Comparison of ENCODE assay signal across 20 cellular contexts in the genomic region with DNA sequence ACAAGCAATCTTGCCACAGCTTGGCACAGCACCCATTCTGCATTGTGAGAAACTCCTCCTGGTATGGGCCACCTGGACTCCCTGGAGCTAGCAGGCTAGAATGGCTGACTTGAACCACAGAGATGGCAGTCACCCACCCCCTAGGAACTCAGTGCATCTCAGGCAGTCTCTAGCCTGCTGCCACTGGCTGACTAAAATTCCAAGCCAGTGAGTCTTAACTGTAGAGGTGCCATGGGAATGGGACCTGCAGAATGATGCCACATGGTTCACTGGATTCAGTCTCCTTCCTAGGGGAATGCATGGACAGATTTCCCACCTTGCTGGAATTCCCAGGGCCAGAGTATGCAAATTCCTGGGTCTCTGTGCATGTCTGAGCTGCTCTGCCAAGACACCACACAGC.
DNase-seq lines count a peak whose midpoint lies in the region; ATAC-seq lines count a peak whose summit lies in the region.
"Had no signal": no experiment of that assay in that cellular context is flagged by ENCODE, and none has a peak within 500 bp of the region (broad histone marks: within the 10 kb centered on the region; RNA-seq: fewer than 3 reads in every experiment).

No MANE protein-coding gene starts in this region.

- intact Hi-C loops in Right ventricle myocardium superior (cut with DNase I), result no loop called here

- DNase-seq in EL (peak; percentile 13), M059J (ENCODE audit: low read depth) (peak; percentile 6), glomerular visceral epithelial cell (ENCODE audit: extremely low spot score) (peak; percentile 98), NCI-H510A treated with DMSO at 0.1 percent for 48 hours (lab: John Stamatoyannopoulos, UW) (no peak), OCI-M1 (lab: John Stamatoyannopoulos, UW) (no peak), Right ventricle myocardium superior (no peak)
- DNase-seq in activated effector memory CD4-positive, alpha-beta T cell treated with Interleukin-2 at 50 U/mL for 16 hours, result no peak
- DNase-seq: DMS53, GDM1, Kasumi-1, NCI-H1105 treated with DMSO at 0.1 percent for 48 hours, NCI-H146, NCI-H1930, NCI-H2107, NCI-H524 treated with DMSO at 0.1 percent for 48 hours, NCI-H774, PC-3 had no signal

- ATAC-seq in Right ventricle myocardium superior (ENCODE audit: poor library complexity), result no peak
- ATAC-seq: A549, GM12878, PC-3, Right ventricle myocardium inferior had no signal

Comparison
In these comparisons a context has a peak if more than half of its experiments do, and no peak if none do; other contexts are left out.
1. DNase-seq: peak in EL (single experiment), M059J (single experiment) and glomerular visceral epithelial cell (single experiment); none in activated effector memory CD4-positive, alpha-beta T cell treated with Interleukin-2 at 50 U/mL for 16 hours (single experiment), NCI-H510A treated with DMSO at 0.1 percent for 48 hours (single experiment), OCI-M1 (single experiment) and Right ventricle myocardium superior (single experiment).